Comparison of ENCODE assay signal across 15 cellular contexts in genomic region chr5:92017786-92018185, GRCh38.
DNase-seq lines count a peak whose midpoint lies in the region; FAIRE-seq and TF ChIP-seq lines count a peak whose summit lies in the region.
"Had no signal": no experiment of that assay in that cellular context is flagged by ENCODE, and none has a peak within 500 bp of the region (broad histone marks: within the 10 kb centered on the region; RNA-seq: fewer than 3 reads in every experiment).

No MANE protein-coding gene starts in this region.

- DNase-seq in ELR (ENCODE audit: low read depth) (peak; percentile 91), RCC 7860 (ENCODE audit: low spot score) (peak; percentile 10), epithelial cell of proximal tubule (ENCODE audit: low read depth) (peak; percentile 12), retinal pigment epithelial cell (ENCODE audit: low read depth) (peak; percentile 22), stomach (no peak), vagina (ENCODE audit: extremely low spot score in 2 of 2) (no peak), activated gamma-delta T cell (lab: John Stamatoyannopoulos, UW) (no peak)
- DNase-seq in activated CD4-positive, alpha-beta T cell treated with anti-CD3 and anti-CD28 coated beads for 4 hours: no peak
- DNase-seq: activated CD4-positive, alpha-beta T cell treated with anti-CD3 and anti-CD28 coated beads, Interleukin-2, amount 50 U/mL, for 4 hours; cerebellar nuclear complex; NCI-H1092; NCI-H446; OCI-M1; T-helper 17 cell had no signal

- intact Hi-C loops in stomach (cut with DNase I; ENCODE audit: low total_unique reads) (no loop called here), vagina (cut with DNase I) (no loop called here)

- TF ChIP-seq POLR2A in stomach (IDR thresholded peaks at IDR 0.05) (no peak), vagina (IDR thresholded peaks at IDR 0.05) (no peak)

- no peaks in the 10 kb centered on the region for H3K9me3 ChIP-seq in stomach
- no peaks in the 10 kb centered on the region for H3K9me3 ChIP-seq in vagina
- H3K9me3 ChIP-seq: esophagus muscularis mucosa had no signal

- no peaks in the 10 kb centered on the region for H3K4me1 ChIP-seq in stomach
- H3K4me1 ChIP-seq in vagina: no peaks in the 10 kb centered on the region
- H3K4me1 ChIP-seq: esophagus muscularis mucosa had no signal

- H3K27ac ChIP-seq in stomach: no peak overlapping the region
- H3K27ac ChIP-seq in vagina: no peak overlapping the region
- H3K27ac ChIP-seq: esophagus muscularis mucosa had no signal

- TF ChIP-seq EP300 in stomach (IDR thresholded peaks at IDR 0.05): no peak

- no peak for FAIRE-seq in RCC 7860 (lab: Jason Lieb, UNC)

- H3K27me3 ChIP-seq in stomach: no peaks in the 10 kb centered on the region
- no peaks in the 10 kb centered on the region for H3K27me3 ChIP-seq in vagina
- H3K27me3 ChIP-seq: esophagus muscularis mucosa had no signal

- no peaks in the 10 kb centered on the region for H3K36me3 ChIP-seq in stomach
- H3K36me3 ChIP-seq in vagina: no peaks in the 10 kb centered on the region
- H3K36me3 ChIP-seq: esophagus muscularis mucosa had no signal

- TF ChIP-seq CTCF in epithelial cell of proximal tubule (conservative IDR thresholded peaks at IDR 0.05; ENCODE audit: low read depth, low read length) (no peak), retinal pigment epithelial cell (conservative IDR thresholded peaks at IDR 0.05; ENCODE audit: low read depth, low read length) (no peak), stomach (IDR thresholded peaks at IDR 0.05) (no peak), vagina (IDR thresholded peaks at IDR 0.05) (no peak)

- H3K4me3 ChIP-seq in epithelial cell of proximal tubule (ENCODE audit: low read depth, low read length) (no peak overlapping the region), retinal pigment epithelial cell (ENCODE audit: low read length) (no peak overlapping the region), stomach (no peak overlapping the region), vagina (no peak overlapping the region)
- H3K4me3 ChIP-seq: esophagus muscularis mucosa had no signal

Comparison
In these comparisons a context has a peak if more than half of its experiments do, and no peak if none do; other contexts are left out.
1. DNase-seq: peak in ELR (single experiment), RCC 7860 (single experiment), epithelial cell of proximal tubule (single experiment) and retinal pigment epithelial cell (single experiment); none in stomach (single experiment), activated CD4-positive, alpha-beta T cell treated with anti-CD3 and anti-CD28 coated beads for 4 hours (0 of 2), vagina (0 of 2) and activated gamma-delta T cell (single experiment).